26 cellular contexts compared by ENCODE assay signal in the genomic region with DNA sequence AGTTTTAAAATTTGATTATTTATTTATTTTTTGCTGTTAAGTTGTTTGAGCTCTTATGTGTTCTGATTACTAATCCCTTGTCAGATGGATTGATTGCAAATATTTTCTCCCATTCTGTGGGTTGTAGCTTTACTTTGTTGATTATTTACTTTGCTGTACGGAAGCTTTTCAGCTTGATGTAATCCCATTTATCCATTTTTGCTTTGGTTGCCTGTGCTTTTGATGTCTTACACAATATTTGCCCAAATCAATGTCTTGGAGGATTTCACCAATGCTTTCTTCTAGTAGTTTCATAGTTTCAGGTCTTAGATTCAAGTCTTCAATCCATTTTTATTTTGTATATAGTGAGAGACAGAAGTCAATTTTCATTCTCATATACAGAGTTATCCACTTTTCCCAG.
"Had no signal": no experiment of that assay in that cellular context is flagged by ENCODE, and none has a peak within 500 bp of the region (broad histone marks: within the 10 kb centered on the region; RNA-seq: fewer than 3 reads in every experiment).

No MANE protein-coding gene starts in this region.

- ATAC-seq: stimulated activated effector memory CD8-positive, alpha-beta T cell treated with anti-CD3 and anti-CD28 coated beads, Interleukin-12 subunit alpha, Interleukin-12 subunit beta, amount 100 ng/mL, for 72 hours; stimulated activated memory B cell treated with anti-CD40 and anti-IgM and Interleukin-4, amounts not matched to agents 10 μg/mL and 1 μg/mL and 100 μg/mL, for 72 hours; stimulated activated naive B cell treated with anti-CD40 and anti-IgM and Interleukin-4, amounts not matched to agents 10 μg/mL and 1 μg/mL and 100 μg/mL, for 72 hours; stimulated activated naive CD8-positive, alpha-beta T cell treated with anti-CD3 and anti-CD28 coated beads, Interleukin-15, amount 100 ng/mL, for 72 hours; stimulated activated naive CD8-positive, alpha-beta T cell treated with anti-CD3 and anti-CD28 coated beads, Interleukin-15, Interleukin-2, amounts not matched to agents 100 U/mL and 50 U/mL, for 24 hours; upper lobe of right lung had no signal

- H3K27me3 ChIP-seq: stomach, suprapubic skin, testis, thyroid gland, tibial artery, tibial nerve, transverse colon, upper lobe of left lung, upper lobe of right lung, uterus, vagina had no signal

- H3K4me1 ChIP-seq: stomach, suprapubic skin, testis, thyroid gland, tibial artery, tibial nerve, transverse colon, upper lobe of left lung, upper lobe of right lung, uterus, vagina had no signal

- H3K27ac ChIP-seq: stomach, suprapubic skin, testis, thoracic aorta, thyroid gland, tibial artery, tibial nerve, transverse colon, upper lobe of left lung, upper lobe of right lung, uterus, vagina had no signal

- DNase-seq: stimulated activated CD4-positive, alpha-beta T cell treated with anti-CD3 and anti-CD28 coated beads, Interleukin-2, amount 100 ng/mL, for 48 hours; stimulated activated CD4-positive, alpha-beta T cell treated with anti-CD3 and anti-CD28 coated beads, Interleukin-4, amount 100 ng/mL, for 1 hour; stimulated activated CD4-positive, alpha-beta T cell treated with anti-CD3 and anti-CD28 coated beads, Interleukin-4, amount 100 ng/mL, for 24 hours; stimulated activated CD4-positive, alpha-beta T cell treated with anti-CD3 and anti-CD28 coated beads, Interleukin-4, amount 100 ng/mL, for 4 hours; stimulated activated CD8-positive, alpha-beta memory T cell treated with anti-CD3 and anti-CD28 coated beads, Interleukin-4, amount 100 ng/mL, for 48 hours; stimulated activated naive B cell treated with anti-CD40 and anti-IgM and Interleukin-4, amounts not matched to agents 10 μg/mL and 1 μg/mL and 100 μg/mL, for 72 hours; stimulated activated naive CD4-positive, alpha-beta T cell; stimulated activated naive CD4-positive, alpha-beta T cell treated with Interleukin-2 at 50 U/mL for 16 hours; stimulated activated naive CD8-positive, alpha-beta T cell treated with anti-CD3 and anti-CD28 coated beads, Interleukin-15, amount 100 ng/mL, for 72 hours; stimulated activated naive CD8-positive, alpha-beta T cell treated with anti-CD3 and anti-CD28 coated beads, Interleukin-15, Interleukin-2, amounts not matched to agents 100 U/mL and 50 U/mL, for 24 hours; stomach; substantia nigra; testis; thyroid gland; tibial artery; transverse colon; trophoblast cell; upper lobe of left lung; upper lobe of right lung; uterus had no signal

- H3K36me3 ChIP-seq: stomach, suprapubic skin, thoracic aorta, thyroid gland, tibial artery, tibial nerve, transverse colon, upper lobe of left lung, upper lobe of right lung, uterus, vagina had no signal

- H3K9me3 ChIP-seq: testis, thoracic aorta, thyroid gland, upper lobe of left lung, upper lobe of right lung, uterus, vagina had no signal

- H3K4me3 ChIP-seq: stomach, suprapubic skin, testis, thoracic aorta, thyroid gland, tibial artery, tibial nerve, transverse colon, upper lobe of left lung, upper lobe of right lung, uterus, vagina had no signal
